ENCODE assay signal across 15 cellular contexts in genomic region chr1:9300623-9301022, GRCh38. TPM values are rescaled to one million over a fixed set of nuclear protein-coding genes. Genes with fewer than 3 reads are reported as not detected.
DNase-seq lines count a peak whose midpoint lies in the region; ATAC-seq and TF ChIP-seq lines count a peak whose summit lies in the region.
"Had no signal": no experiment of that assay in that cellular context is flagged by ENCODE, and none has a peak within 500 bp of the region (broad histone marks: within the 10 kb centered on the region; RNA-seq: fewer than 3 reads in every experiment).

No MANE protein-coding gene starts in this region.

- H3K27ac ChIP-seq in ACC112 (ENCODE audit: low read depth, low read length), result peak overlapping the region; percentile 70
- H3K27ac ChIP-seq in PC-9, result peak overlapping the region; percentile 94
- H3K27ac ChIP-seq in epithelial cell of prostate, result peak overlapping the region; percentile 73
- H3K27ac ChIP-seq: neural progenitor cell had no signal

- H3K9me2 ChIP-seq in PC-9 (ENCODE audit: insufficient read depth), result no peaks in the 10 kb centered on the region

- no peaks in the 10 kb centered on the region for H3K36me3 ChIP-seq in ACC112 (ENCODE audit: insufficient read depth, low read length)
- no peaks in the 10 kb centered on the region for H3K36me3 ChIP-seq in PC-9 (ENCODE audit: low read depth)
- H3K36me3 ChIP-seq: neural progenitor cell had no signal

- no peak overlapping the region for H3K4me3 ChIP-seq in ACC112 (ENCODE audit: low read depth, low read length)
- no peak overlapping the region for H3K4me3 ChIP-seq in PC-9
- H3K4me3 ChIP-seq: neural progenitor cell, skin epidermis had no signal

- no peak for DNase-seq in PC-9
- DNase-seq in epithelial cell of prostate (ENCODE audit: low read depth, low spot score), result no peak
- no peak for DNase-seq in osteocyte (ENCODE audit: extremely low spot score, unreplicated experiment)
- DNase-seq in KG1 (lab: John Stamatoyannopoulos, UW), result no peak
- DNase-seq in HuH-7.5 (ENCODE audit: low spot score), result no peak
- DNase-seq: activated CD8-positive, alpha-beta T cell treated with anti-CD3 and anti-CD28 coated beads, Interleukin-2, amount 10 ng/mL, durations not matched to agents 7 days and 5 days; KBM-7; left cardiac atrium; NCI-H2029; substantia nigra had no signal

- CTCF ChIA-PET in PC-9 (lab: Charles Lee), result no interaction called here

- H3K4me1 Mint-ChIP-seq in osteocyte (ENCODE audit: unreplicated experiment), result peaks cover 88% of the 10 kb centered on the region

- H2AFZ ChIP-seq in ACC112 (ENCODE audit: low read length, unreplicated experiment), result no peak overlapping the region
- H2AFZ ChIP-seq in PC-9, result no peak overlapping the region
- H2AFZ ChIP-seq: neural progenitor cell had no signal

- no peak for TF ChIP-seq CTCF in PC-9 (conservative IDR thresholded peaks at IDR 0.05)
- no peak for TF ChIP-seq CTCF in osteocyte (IDR thresholded peaks at IDR 0.05)

- H3K27ac Mint-ChIP-seq in osteocyte (ENCODE audit: unreplicated experiment), result peak overlapping the region; percentile 87
- H3K27ac Mint-ChIP-seq: activated CD8-positive, alpha-beta T cell treated with anti-CD3 and anti-CD28 coated beads, Interleukin-2, amount 10 ng/mL, durations not matched to agents 7 days and 5 days; neural progenitor cell had no signal

- H3K27me3 ChIP-seq in ACC112 (ENCODE audit: insufficient read depth, low read length) (no peaks in the 10 kb centered on the region), PC-9 (ENCODE audit: insufficient read depth, low read depth) (no peaks in the 10 kb centered on the region)
- H3K27me3 ChIP-seq: neural progenitor cell had no signal

- BruUV-seq in PC-9 (replicated peaks; lab: Mats Ljungman, UMichigan), result TSS peak; percentile 26

- ATAC-seq in GM19351 (IDR thresholded peaks at IDR 0.05; ENCODE audit: unreplicated experiment), result no peak
- ATAC-seq in GM21447 (IDR thresholded peaks at IDR 0.05; ENCODE audit: unreplicated experiment), result no peak
- ATAC-seq: activated CD8-positive, alpha-beta T cell treated with anti-CD3 and anti-CD28 coated beads, Interleukin-2, amount 10 ng/mL, durations not matched to agents 7 days and 5 days had no signal

- POLR2A ChIA-PET in PC-9 (lab: Charles Lee; ENCODE audit: unreplicated experiment), result interaction anchor here (0.6 kb wide), 1 partner anchor 643 kb away, joined by 3 read pairs; the partner anchor contains the start of genes LZIC and NMNAT1

- peak overlapping the region; percentile 26 for H3K4me3 Mint-ChIP-seq in osteocyte (ENCODE audit: unreplicated experiment)
- H3K4me3 Mint-ChIP-seq: activated CD8-positive, alpha-beta T cell treated with anti-CD3 and anti-CD28 coated beads, Interleukin-2, amount 10 ng/mL, durations not matched to agents 7 days and 5 days; neural progenitor cell had no signal

- no peaks in the 10 kb centered on the region for H3K9me3 ChIP-seq in PC-9 (ENCODE audit: insufficient read depth, low read depth)

- no peaks in the 10 kb centered on the region for H3K9me3 Mint-ChIP-seq in osteocyte (ENCODE audit: unreplicated experiment)
- H3K9me3 Mint-ChIP-seq: neural progenitor cell had no signal

- H3K4me1 ChIP-seq in ACC112 (ENCODE audit: control insufficient read depth, insufficient read depth, low read length, unreplicated experiment) (peaks cover 37% of the 10 kb centered on the region), PC-9 (replicated peaks; ENCODE audit: insufficient read depth) (peaks cover 55% of the 10 kb centered on the region)
- H3K4me1 ChIP-seq: neural progenitor cell had no signal

- H3K36me3 Mint-ChIP-seq in osteocyte (ENCODE audit: unreplicated experiment), result peaks cover 26% of the 10 kb centered on the region
- H3K36me3 Mint-ChIP-seq: neural progenitor cell had no signal

- no peaks in the 10 kb centered on the region for H3K27me3 Mint-ChIP-seq in osteocyte (ENCODE audit: unreplicated experiment)

- intact Hi-C loops in PC-9 (cut with micrococcal nuclease; ENCODE audit: unreplicated experiment), result no loop called here

- peak overlapping the region; percentile 69 for H3K4me2 ChIP-seq in PC-9
- H3K4me2 ChIP-seq: neural progenitor cell had no signal

- H4K20me1 ChIP-seq in PC-9 (ENCODE audit: insufficient read depth), result no peaks in the 10 kb centered on the region

- H3K79me2 ChIP-seq in ACC112 (ENCODE audit: control insufficient read depth, insufficient read depth, low read length, unreplicated experiment) (peaks cover 79% of the 10 kb centered on the region), PC-9 (ENCODE audit: low read depth) (peaks cover 91% of the 10 kb centered on the region)

- peaks cover 28% of the 10 kb centered on the region for H3F3A ChIP-seq in PC-9 (ENCODE audit: insufficient read depth, low read depth)

RNA-seq across cellular contexts. Expression of gene SPSB1, which starts 7.9 kb away (rescaled TPM):
- total RNA-seq in PC-9 (2021) (27.9 and 33.8 TPM in 2 replicates), osteocyte (52.8 and 63.2 TPM in 2 replicates)
